8 cellular contexts compared by ENCODE assay signal in the genomic region with DNA sequence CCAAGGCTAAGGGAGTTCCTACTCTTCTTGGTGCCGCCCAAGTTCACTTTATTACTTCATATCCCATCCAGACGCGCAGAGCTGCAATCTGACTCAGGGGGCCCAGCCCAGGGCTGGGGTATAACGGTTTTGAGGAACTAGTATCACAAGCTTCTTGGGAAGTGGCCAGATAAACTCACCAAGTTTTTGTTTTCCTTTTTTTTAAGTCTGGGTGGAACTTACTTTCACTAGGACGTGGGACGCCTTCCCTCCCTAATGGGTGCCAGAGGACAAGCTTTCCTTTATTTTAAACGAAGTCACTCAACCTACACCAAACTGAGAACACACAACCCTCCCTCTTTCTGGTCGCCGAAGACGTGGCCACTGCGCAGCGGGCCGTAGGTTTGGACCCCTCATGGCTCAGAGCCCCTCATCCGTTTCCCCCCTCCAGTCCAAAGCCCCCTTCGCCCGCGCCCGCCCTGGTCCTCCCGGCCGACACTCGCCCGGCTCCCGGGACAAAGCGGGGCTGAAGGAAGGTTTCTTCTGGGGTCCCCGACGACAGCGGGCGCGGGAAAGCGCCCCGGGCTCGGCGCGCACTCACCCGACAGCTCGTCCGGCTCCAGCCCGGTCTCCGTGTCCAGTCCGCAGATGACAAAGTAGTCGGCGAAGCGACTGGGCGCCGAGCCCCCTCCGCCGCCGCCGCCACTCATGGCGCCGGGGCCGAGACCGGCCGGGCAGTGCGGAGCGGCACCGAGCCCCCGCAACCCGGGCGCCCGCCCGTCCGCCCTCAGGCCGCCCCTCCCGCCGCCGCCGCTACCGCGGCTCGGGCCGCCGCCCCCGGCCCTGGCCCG. TPM values are rescaled to one million over a fixed set of nuclear protein-coding genes. Genes with fewer than 3 reads are reported as not detected.
A peak's percentile ranks its signal among the peaks of the same experiment; 100 is the strongest.
DNase-seq lines count a peak whose midpoint lies in the region; ATAC-seq and TF ChIP-seq lines count a peak whose summit lies in the region.

No MANE protein-coding gene starts in this region.

- H3K27ac ChIP-seq in A673 (ENCODE audit: low read depth, low read length, poor library complexity, severe bottlenecking) (peak overlapping the region; percentile 85), right atrium auricular region (peak overlapping the region; percentile 90 to 94)

- DNase-seq in A673 (ENCODE audit: low spot score): peak; percentile 63
- peak; percentile 95 for DNase-seq in SIG-M5 treated with dmso at 0.1 percent for 504 hours (lab: John Stamatoyannopoulos, UW; ENCODE audit: unreplicated experiment)
- peak in 43 of 58 donors; percentile 8 to 72 (median 37) for DNase-seq in anterior cingulate cortex (lab: John Stamatoyannopoulos, UW)
- DNase-seq in right atrium auricular region (ENCODE audit: low spot score): peak; percentile 90
- peak in 7 of 10 donors; percentile 21 to 88 (median 28) for DNase-seq in posterior cingulate gyrus
- DNase-seq in DMS153 (lab: John Stamatoyannopoulos, UW): no peak

- ATAC-seq in GM18511 (IDR thresholded peaks at IDR 0.05; ENCODE audit: unreplicated experiment) (peak; percentile 23), HG03139 (IDR thresholded peaks at IDR 0.05; ENCODE audit: unreplicated experiment) (peak; percentile 17)

- H3K9me3 ChIP-seq in A673 (ENCODE audit: low read depth, low read length, poor library complexity, severe bottlenecking) (no peaks in the 10 kb centered on the region), right atrium auricular region (no peaks in the 10 kb centered on the region)

- H3K4me1 ChIP-seq in A673 (ENCODE audit: insufficient read depth, low read length, poor library complexity, severe bottlenecking): peaks cover 30% of the 10 kb centered on the region
- peaks cover 0 to 30% of the 10 kb centered on the region in 2 donors for H3K4me1 ChIP-seq in right atrium auricular region

- peak overlapping the region; percentile 78 for H3K4me3 ChIP-seq in A673 (ENCODE audit: low read depth, low read length, poor library complexity, severe bottlenecking)
- H3K4me3 ChIP-seq in right atrium auricular region: peak overlapping the region; percentile 76 to 87

- H3K36me3 ChIP-seq in A673 (ENCODE audit: insufficient read depth, low read length, poor library complexity, severe bottlenecking) (no peaks in the 10 kb centered on the region), right atrium auricular region (no peaks in the 10 kb centered on the region)

- H3K27me3 ChIP-seq in A673 (replicated peaks; ENCODE audit: insufficient read depth, low read depth, low read length, poor library complexity): no peaks in the 10 kb centered on the region
- no peaks in the 10 kb centered on the region for H3K27me3 ChIP-seq in right atrium auricular region

- CTCF ChIA-PET in A673 (lab: Charles Lee): no interaction called here

- intact Hi-C loops in A673 (cut with micrococcal nuclease; ENCODE audit: unreplicated experiment): no loop called here
- intact Hi-C loops in posterior cingulate gyrus (cut with DNase I): loop anchor here (2.0 to 5.0 kb wide), 4 partner anchors 37 to 97 kb away; partner anchors contain the start of gene TMEM41B

- POLR2A ChIA-PET in A673 (lab: Charles Lee; ENCODE audit: low non-redundant PET): interaction anchor here (0.6 kb wide), 1 partner anchor 834 kb away, joined by 3 read pairs; no protein-coding TSS in a partner anchor

- TF ChIP-seq CTCF in A673 (conservative IDR thresholded peaks at IDR 0.05; ENCODE audit: low read depth, low read length) (no peak), right atrium auricular region (IDR thresholded peaks at IDR 0.05) (no peak)

- BruUV-seq in A673 (replicated peaks; lab: Mats Ljungman, UMichigan): no TSS peak

RNA-seq across cellular contexts. Expression of gene DENND5A, which starts 0.6 kb away (rescaled TPM):
- total RNA-seq in A673 (2021): 65.4 and 69.7 TPM in 2 replicates
- total RNA-seq in right atrium auricular region: 10 to 100 TPM; 75.8 to 96.7 TPM

RNA-seq across cellular contexts. Expression of gene TMEM41B, which starts 49.8 kb away (rescaled TPM):
- total RNA-seq in A673 (2021) (55.1 and 58.0 TPM in 2 replicates), right atrium auricular region (10 to 100 TPM; 16.9 to 20.4 TPM)
